ENCODE assay signal across 6 cellular contexts in the genomic region with DNA sequence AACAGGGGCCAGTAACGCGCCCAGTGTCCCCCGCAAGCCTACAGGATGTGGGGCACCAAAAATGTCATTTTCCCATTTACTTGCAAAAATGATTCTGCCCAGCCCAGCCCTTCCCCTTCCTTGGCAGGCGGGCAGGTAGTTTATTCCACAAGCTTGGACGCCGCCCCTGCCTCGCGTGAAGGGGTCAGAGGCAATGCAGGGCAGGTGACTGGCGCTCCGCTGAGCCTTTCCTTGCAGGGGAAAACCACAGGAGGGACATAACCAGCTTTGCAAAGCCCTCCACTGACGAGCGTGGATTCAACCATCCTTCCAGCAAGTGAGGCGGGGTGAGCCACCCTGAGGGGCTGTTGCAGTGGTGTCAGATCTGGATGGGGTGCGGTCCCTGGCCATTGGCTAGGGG. TPM values are rescaled to one million over a fixed set of nuclear protein-coding genes. Genes with fewer than 3 reads are reported as not detected.
"Had no signal": no experiment of that assay in that cellular context is flagged by ENCODE, and none has a peak within 500 bp of the region (broad histone marks: within the 10 kb centered on the region; RNA-seq: fewer than 3 reads in every experiment).

No MANE protein-coding gene starts in this region.

- DNase-seq: H9, HCEC 1CT had no signal

- H3K4me3 ChIP-seq: GM23338 had no signal

- ATAC-seq: GM23338 had no signal

RNA-seq across cellular contexts. Expression of a gene that starts 5.3 kb away (rescaled TPM):
- total RNA-seq: GM23338, H1 had no signal
- polyA plus RNA-seq: GM23338, IgD-negative memory B cell had no signal

RNA-seq across cellular contexts. Expression of a gene that starts 15.4 kb away (rescaled TPM):
- total RNA-seq: GM23338, H1, H9, HT-29 had no signal
- polyA plus RNA-seq: GM23338, H1, IgD-negative memory B cell had no signal

RNA-seq across cellular contexts. Expression of a gene that starts 22.1 kb away (rescaled TPM):
- total RNA-seq: GM23338, H1, H9 had no signal
- polyA plus RNA-seq: GM23338, IgD-negative memory B cell had no signal
